Comparison of ENCODE assay signal across 9 cellular contexts in the genomic region with DNA sequence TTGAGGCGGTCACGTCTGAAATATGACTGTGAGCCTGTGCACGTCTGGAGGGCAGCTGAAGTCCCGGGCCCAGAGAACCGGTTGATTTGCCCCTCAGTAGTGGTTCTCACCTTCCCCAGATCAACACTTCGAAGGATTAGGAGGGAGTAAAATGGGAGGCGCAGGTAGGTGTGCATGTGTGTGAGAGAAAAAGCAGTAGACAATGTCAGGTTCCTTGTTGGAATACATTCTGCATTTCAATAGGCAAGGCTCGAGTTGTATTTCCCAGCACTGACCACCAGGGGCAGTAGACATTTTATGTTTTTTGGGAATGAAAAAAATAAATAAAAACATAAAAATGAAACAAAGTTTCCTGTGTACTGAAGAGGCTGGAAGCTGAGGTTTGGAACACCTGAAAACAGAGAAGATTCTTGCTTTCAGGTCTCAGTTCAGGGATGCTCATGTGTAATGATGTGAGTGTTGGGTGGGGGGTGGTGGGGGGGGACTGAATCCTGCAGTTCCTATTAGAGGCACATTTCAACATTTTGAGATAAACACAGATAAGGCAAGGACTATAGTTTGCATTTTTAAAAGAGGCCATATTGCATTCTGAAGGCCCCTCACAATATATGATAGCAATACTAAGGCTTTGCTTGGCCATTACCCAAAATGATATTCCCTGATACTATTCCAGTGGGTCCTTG.
DNase-seq lines count a peak whose midpoint lies in the region; ATAC-seq and TF ChIP-seq lines count a peak whose summit lies in the region.
"Had no signal": no experiment of that assay in that cellular context is flagged by ENCODE, and none has a peak within 500 bp of the region (broad histone marks: within the 10 kb centered on the region; RNA-seq: fewer than 3 reads in every experiment).

No MANE protein-coding gene starts in this region.

- no peaks in the 10 kb centered on the region for H3K79me2 ChIP-seq in PC-9 (ENCODE audit: low read depth)

- H3K27ac ChIP-seq in C4-2B (no peak overlapping the region), PC-9 (no peak overlapping the region), esophagus squamous epithelium (no peak overlapping the region)
- H3K27ac ChIP-seq: SJSA1 had no signal

- BruUV-seq in PC-9 (replicated peaks; lab: Mats Ljungman, UMichigan), result no TSS peak

- H3K9me3 ChIP-seq in PC-9 (ENCODE audit: insufficient read depth, low read depth) (no peaks in the 10 kb centered on the region), esophagus squamous epithelium (no peaks in the 10 kb centered on the region)
- H3K9me3 ChIP-seq: SJSA1 had no signal

- peaks cover 27% of the 10 kb centered on the region; the same call in 1 of the 2 replicates for H3K27me3 ChIP-seq in PC-9 (ENCODE audit: insufficient read depth, low read depth)
- peaks cover 0 to 15% (median 0%) of the 10 kb centered on the region in 4 donors for H3K27me3 ChIP-seq in esophagus squamous epithelium
- H3K27me3 ChIP-seq: SJSA1 had no signal

- CTCF ChIA-PET in PC-9 (lab: Charles Lee), result interaction anchor here (0.6 kb wide), 1 partner anchor 96 kb away, joined by 3 read pairs; no protein-coding TSS in a partner anchor

- H4K20me1 ChIP-seq in PC-9 (ENCODE audit: insufficient read depth), result no peaks in the 10 kb centered on the region

- intact Hi-C loops in PC-9 (cut with micrococcal nuclease; ENCODE audit: unreplicated experiment), result no loop called here
- intact Hi-C loops in esophagus squamous epithelium (cut with DNase I), result no loop called here

- no peak overlapping the region for H2AFZ ChIP-seq in PC-9

- WGBS in esophagus squamous epithelium, 2 donors, result 52 to 53% methylated on average over 8 of the region's 8 CpGs

- no peaks in the 10 kb centered on the region for H3F3A ChIP-seq in PC-9 (ENCODE audit: insufficient read depth, low read depth)

- POLR2A ChIA-PET in PC-9 (lab: Charles Lee; ENCODE audit: unreplicated experiment), result no interaction called here

- ATAC-seq in omental fat pad (ENCODE audit: low FRiP score) (no peak), HG02981 (IDR thresholded peaks at IDR 0.05; ENCODE audit: unreplicated experiment) (no peak)

- no peak overlapping the region for H3K4me2 ChIP-seq in PC-9

- H3K4me3 ChIP-seq in GM12864 (ENCODE audit: low read depth, low read length) (no peak overlapping the region), PC-9 (no peak overlapping the region), esophagus squamous epithelium (no peak overlapping the region)
- H3K4me3 ChIP-seq: SJSA1 had no signal

- TF ChIP-seq CTCF in C4-2B (conservative IDR thresholded peaks at IDR 0.05), result peak; percentile 88
- peak; percentile 73 for TF ChIP-seq CTCF in GM12864 (IDR thresholded peaks at IDR 0.05; ENCODE audit: low read depth, low read length, missing control alignments)
- peak; percentile 82 for TF ChIP-seq CTCF in PC-9 (conservative IDR thresholded peaks at IDR 0.05)
- peak in 5 of 6 experiments; percentile 41 to 73 (median 50) for TF ChIP-seq CTCF in esophagus squamous epithelium (IDR thresholded peaks at IDR 0.05)
- no peak for TF ChIP-seq CTCF in omental fat pad (IDR thresholded peaks at IDR 0.05)

- H3K9me2 ChIP-seq in PC-9 (ENCODE audit: insufficient read depth), result no peaks in the 10 kb centered on the region

- H3K4me1 ChIP-seq in PC-9 (replicated peaks; ENCODE audit: insufficient read depth) (no peaks in the 10 kb centered on the region), esophagus squamous epithelium (peaks cover 0 to 15% (median 0%) of the 10 kb centered on the region in 3 donors)
- H3K4me1 ChIP-seq: SJSA1 had no signal

- H3K36me3 ChIP-seq in PC-9 (ENCODE audit: low read depth), result no peaks in the 10 kb centered on the region
- no peaks in the 10 kb centered on the region for H3K36me3 ChIP-seq in esophagus squamous epithelium
- H3K36me3 ChIP-seq: SJSA1 had no signal

- no peak for TF ChIP-seq POLR2A in esophagus squamous epithelium (IDR thresholded peaks at IDR 0.05)

- DNase-seq in GM12864 (ENCODE audit: low read depth) (no peak), PC-9 (no peak), esophagus squamous epithelium (lab: John Stamatoyannopoulos, UW) (no peak), renal cortical epithelial cell (ENCODE audit: low read depth) (peak; percentile 41), omental fat pad (ENCODE audit: low spot score) (no peak)
- no peak for DNase-seq in activated CD4-positive, CD25-positive, alpha-beta regulatory T cell treated with anti-CD3 and anti-CD28 coated beads, Interleukin-2, amount 50 U/mL, for 72 hours

Comparison
In these comparisons a context has a peak if more than half of its experiments do, and no peak if none do; other contexts are left out.
1. CTCF ChIP-seq: peak in C4-2B (single experiment), GM12864 (single experiment), PC-9 (single experiment) and esophagus squamous epithelium (5 of 6); none in omental fat pad (0 of 3).